ENCODE assay signal across 19 cellular contexts in the genomic region with DNA sequence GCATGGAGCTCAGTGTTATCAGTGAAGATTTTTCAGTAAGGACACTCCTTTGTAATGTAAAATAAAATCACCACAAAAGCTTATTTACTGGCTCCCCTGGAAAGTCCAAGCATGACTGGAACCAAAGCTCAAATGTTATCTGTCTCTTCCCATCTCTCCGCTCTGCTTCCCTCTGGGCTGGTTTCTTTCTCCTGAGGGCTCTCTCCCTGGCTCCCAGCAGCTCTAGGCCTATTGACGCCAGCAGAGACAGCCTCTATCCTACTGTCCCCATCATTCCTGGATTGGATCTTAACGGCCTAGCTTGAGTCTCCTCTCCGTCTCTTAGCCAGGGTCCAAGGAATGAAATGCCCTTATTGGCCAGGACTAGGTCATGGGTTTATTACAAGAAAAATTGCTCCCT.
DNase-seq lines count a peak whose midpoint lies in the region; ATAC-seq and TF ChIP-seq lines count a peak whose summit lies in the region.
"Had no signal": no experiment of that assay in that cellular context is flagged by ENCODE, and none has a peak within 500 bp of the region (broad histone marks: within the 10 kb centered on the region; RNA-seq: fewer than 3 reads in every experiment).

No MANE protein-coding gene starts in this region.

- H3K27ac Mint-ChIP-seq in Calu3 (ENCODE audit: unreplicated experiment) (peak overlapping the region; percentile 63), WTC11 (0 out of 2 replicates have a peak overlapping the region, but pooled peaks have one; percentile 19)
- H3K27ac Mint-ChIP-seq: CD14-positive monocyte, T-helper 17 cell had no signal

- no peak overlapping the region for H2BK120ac ChIP-seq in neuronal stem cell (ENCODE audit: low read depth, low read length)

- H3K23ac ChIP-seq in neuronal stem cell (ENCODE audit: low read depth, low read length, poor library complexity): no peak overlapping the region

- no peaks in the 10 kb centered on the region for H3K27me3 ChIP-seq in Loucy (ENCODE audit: insufficient read depth, low read length, poor library complexity, severe bottlenecking)
- H3K27me3 ChIP-seq in neuronal stem cell (ENCODE audit: control insufficient read depth in 3 of 3, insufficient read depth in 3 of 3, low read depth in 1 of 3, low read length in 3 of 3): no peaks in the 10 kb centered on the region
- H3K27me3 ChIP-seq: Peyer's patch had no signal

- no peak overlapping the region for H3K27ac ChIP-seq in neuronal stem cell (replicated peaks; ENCODE audit: low read length)
- H3K27ac ChIP-seq: HL-60, Peyer's patch had no signal

- ATAC-seq in WTC11 (peak; percentile 60), GM19324 (IDR thresholded peaks at IDR 0.05; ENCODE audit: low FRiP score, unreplicated experiment) (no peak), HG03045 (IDR thresholded peaks at IDR 0.05; ENCODE audit: unreplicated experiment) (no peak)
- ATAC-seq: A549, T-helper 17 cell had no signal

- no peaks in the 10 kb centered on the region for H3K79me1 ChIP-seq in neuronal stem cell (ENCODE audit: low read depth, low read length)

- peak overlapping the region; percentile 49 for H3K4me2 ChIP-seq in Loucy (ENCODE audit: low read depth, low read length, poor library complexity, severe bottlenecking)
- no peak overlapping the region for H3K4me2 ChIP-seq in neuronal stem cell (ENCODE audit: insufficient read depth, low read length, poor library complexity, severe bottlenecking)
- H3K4me2 ChIP-seq: A549, SK-N-SH had no signal

- H3K36me3 Mint-ChIP-seq in Calu3 (ENCODE audit: insufficient read depth, unreplicated experiment) (no peaks in the 10 kb centered on the region), WTC11 (no peaks in the 10 kb centered on the region)
- H3K36me3 Mint-ChIP-seq: CD14-positive monocyte; CD8-positive, alpha-beta memory T cell had no signal

- H3K4me3 ChIP-seq in Loucy (ENCODE audit: low read length, poor library complexity, severe bottlenecking) (peak overlapping the region; percentile 28), neuronal stem cell (ENCODE audit: low read length in 2 of 2) (no peak overlapping the region)
- H3K4me3 ChIP-seq: A549, Peyer's patch had no signal

- intact Hi-C loops in Calu3 (cut with micrococcal nuclease; ENCODE audit: unreplicated experiment): no loop called here

- peaks cover 15% of the 10 kb centered on the region for H3K4me1 ChIP-seq in Loucy (ENCODE audit: insufficient read depth, low read length, poor library complexity, severe bottlenecking)
- H3K4me1 ChIP-seq in neuronal stem cell (ENCODE audit: control insufficient read depth in 2 of 2, insufficient read depth in 1 of 2, low read depth in 1 of 2, low read length in 2 of 2): peaks cover 2% of the 10 kb centered on the region in 2 donors
- H3K4me1 ChIP-seq: Peyer's patch had no signal

- H3K27me3 Mint-ChIP-seq in Calu3 (ENCODE audit: unreplicated experiment) (no peaks in the 10 kb centered on the region), WTC11 (ENCODE audit: low read depth) (no peaks in the 10 kb centered on the region)
- H3K27me3 Mint-ChIP-seq: T-helper 17 cell had no signal

- H3K9ac ChIP-seq in Loucy (ENCODE audit: low read depth, low read length, poor library complexity, severe bottlenecking) (no peak overlapping the region), neuronal stem cell (ENCODE audit: low read depth, low read length, poor library complexity) (no peak overlapping the region)
- H3K9ac ChIP-seq: SK-N-SH had no signal

- H3K36me3 ChIP-seq in Loucy (ENCODE audit: insufficient read depth, low read length): no peaks in the 10 kb centered on the region
- H3K36me3 ChIP-seq in neuronal stem cell (replicated peaks in 1 of 2; ENCODE audit: control insufficient read depth in 2 of 2, insufficient read depth in 2 of 2, low read length in 2 of 2): no peaks in the 10 kb centered on the region
- H3K36me3 ChIP-seq: Peyer's patch had no signal

- H3K79me2 ChIP-seq in Loucy (ENCODE audit: insufficient read depth, low read length): no peaks in the 10 kb centered on the region

- DNase-seq in Calu3 (no peak), WTC11 (ENCODE audit: low spot score) (no peak), neuronal stem cell (ENCODE audit: low spot score) (no peak), activated gamma-delta T cell treated with Interleukin-2 at 50 U/mL for 16 hours (no peak)
- DNase-seq: CD8-positive, alpha-beta memory T cell; NCI-H146; NCI-H1930; NCI-H2107; NCI-H446 treated with DMSO at 0.1 percent for 48 hours; NCI-H526 treated with DMSO at 0.1 percent for 48 hours; Peyer's patch; SK-N-SH; T-helper 17 cell had no signal

- H3K9me3 Mint-ChIP-seq in Calu3 (ENCODE audit: low read depth, unreplicated experiment) (peaks cover 8% of the 10 kb centered on the region), WTC11 (no peaks in the 10 kb centered on the region; the same call in 1 of the 2 replicates)
- H3K9me3 Mint-ChIP-seq: CD8-positive, alpha-beta memory T cell had no signal

- peak overlapping the region; percentile 77 for H4K8ac ChIP-seq in neuronal stem cell (ENCODE audit: low read depth, low read length)

- no peak overlapping the region for H4K91ac ChIP-seq in neuronal stem cell (ENCODE audit: low read depth, low read length, poor library complexity)

- no peak overlapping the region for H3K4ac ChIP-seq in neuronal stem cell (ENCODE audit: low read length)

- H2AK5ac ChIP-seq in neuronal stem cell (ENCODE audit: low read depth, low read length): no peak overlapping the region

- H3K4me3 Mint-ChIP-seq in Calu3 (ENCODE audit: low read depth, unreplicated experiment) (no peak overlapping the region), WTC11 (no peak overlapping the region)
- H3K4me3 Mint-ChIP-seq: CD14-positive monocyte; CD8-positive, alpha-beta memory T cell; T-helper 17 cell had no signal

- no peaks in the 10 kb centered on the region for H4K20me1 ChIP-seq in Loucy (ENCODE audit: insufficient read depth, low read length, poor library complexity, severe bottlenecking)

- POLR2A ChIA-PET in WTC11 (lab: Charles Lee): no interaction called here

- H2AFZ ChIP-seq in Loucy (ENCODE audit: low read length) (peak overlapping the region; percentile 69), neuronal stem cell (ENCODE audit: low read length) (peak overlapping the region; percentile 78)

- WGBS in neuronal stem cell (ENCODE audit: extremely low coverage in 2 of 2, insufficient read length in 2 of 2, insufficient replicate concordance in 1 of 2), 2 donors: no CpG with 5 or more reads among the region's 4 CpGs

- H3K9me3 ChIP-seq in Loucy (ENCODE audit: insufficient read depth, low read depth, low read length) (no peaks in the 10 kb centered on the region), neuronal stem cell (replicated peaks in 1 of 2; ENCODE audit: control insufficient read depth in 2 of 2, insufficient read depth in 1 of 2, low read depth in 1 of 2, low read length in 2 of 2) (no peaks in the 10 kb centered on the region)
- H3K9me3 ChIP-seq: A549, Peyer's patch, SK-N-SH had no signal

- H2BK5ac ChIP-seq in neuronal stem cell (ENCODE audit: low read length): no peak overlapping the region

- CTCF ChIA-PET in Calu3 (lab: Charles Lee) (interaction anchor here (0.9 to 1.1 kb wide), 2 partner anchors 9 to 939 kb away, joined by 3 read pairs; no protein-coding TSS in a partner anchor), WTC11 (lab: Charles Lee) (interaction anchor here (0.6 kb wide), 1 partner anchor 172 kb away, joined by 3 read pairs; no protein-coding TSS in a partner anchor)

- no TSS peak for BruUV-seq in Calu3 (replicated peaks; lab: Mats Ljungman, UMichigan)

- no peak overlapping the region for H3K14ac ChIP-seq in neuronal stem cell (ENCODE audit: low read length)

- H2BK15ac ChIP-seq in neuronal stem cell (ENCODE audit: low read length): no peak overlapping the region

- H3K4me1 Mint-ChIP-seq in Calu3 (ENCODE audit: low read depth, unreplicated experiment): peaks cover 23% of the 10 kb centered on the region
- peaks cover 15% of the 10 kb centered on the region for H3K4me1 Mint-ChIP-seq in WTC11
- H3K4me1 Mint-ChIP-seq: CD8-positive, alpha-beta memory T cell; T-helper 17 cell had no signal

- no peaks in the 10 kb centered on the region for H3K9me2 ChIP-seq in Loucy (replicated peaks; ENCODE audit: low read depth, low read length)
- H3K9me2 ChIP-seq: SK-N-SH had no signal

- H3F3A ChIP-seq in Loucy (ENCODE audit: low read depth): no peaks in the 10 kb centered on the region

- peak overlapping the region; percentile 73 for H3K18ac ChIP-seq in neuronal stem cell (ENCODE audit: low read length)

- no peak overlapping the region for H2BK12ac ChIP-seq in neuronal stem cell (ENCODE audit: low read length)

- no peak for TF ChIP-seq CTCF in Calu3 (IDR thresholded peaks at IDR 0.05; ENCODE audit: unreplicated experiment)
- no peak for TF ChIP-seq CTCF in Loucy (conservative IDR thresholded peaks at IDR 0.05; ENCODE audit: low read length)
- no peak for TF ChIP-seq CTCF in WTC11 (IDR thresholded peaks at IDR 0.05)

TF ChIP-seq in WTC11, 78 proteins besides CTCF, POLR2A, EP300 and RAD21 (continues in another document):
- TF ChIP-seq HMGA2 (CRISPR knock-in tag; IDR thresholded peaks at IDR 0.05) (no peak), TCF7 (CRISPR knock-in tag; IDR thresholded peaks at IDR 0.05; ENCODE audit: low read depth) (no peak), ZMAT4 (CRISPR knock-in tag; IDR thresholded peaks at IDR 0.05) (no peak), JUN (CRISPR knock-in tag; IDR thresholded peaks at IDR 0.05) (no peak), JAZF1 (CRISPR knock-in tag; IDR thresholded peaks at IDR 0.05) (no peak), ERG (CRISPR knock-in tag; IDR thresholded peaks at IDR 0.05) (no peak)
